Comparison of ENCODE assay signal across 8 cellular contexts in genomic region chr9:105244274-105244995, GRCh38. TPM values are rescaled to one million over a fixed set of nuclear protein-coding genes. Genes with fewer than 3 reads are reported as not detected.
DNase-seq lines count a peak whose midpoint lies in the region; ATAC-seq and TF ChIP-seq lines count a peak whose summit lies in the region.

Gene SLC44A1, plus strand, starts transcription at chr9:105244651. Its CDS starts 218 bp downstream, at chr9:105244869.

- H3K9me3 Mint-ChIP-seq in chondrocyte (ENCODE audit: low read depth) = no peaks in the 10 kb centered on the region

- no peaks in the 10 kb centered on the region for H3K36me3 Mint-ChIP-seq in chondrocyte (ENCODE audit: low read depth)

- peaks cover 16% of the 10 kb centered on the region for H3K27me3 Mint-ChIP-seq in chondrocyte (ENCODE audit: low read depth)

- peaks cover 30% of the 10 kb centered on the region for H3K4me1 Mint-ChIP-seq in chondrocyte (ENCODE audit: low read depth)

- peak; percentile 80 for ATAC-seq in HG03378 (IDR thresholded peaks at IDR 0.05; ENCODE audit: unreplicated experiment)

- no peak for TF ChIP-seq CTCF in chondrocyte (IDR thresholded peaks at IDR 0.05)

- peak; percentile 88 to 92 for DNase-seq in AML-193 (lab: John Stamatoyannopoulos, UW)
- peak; percentile 83 for DNase-seq in NCI-H446 treated with DMSO at 0.1 percent for 48 hours (lab: John Stamatoyannopoulos, UW)
- DNase-seq in activated CD4-positive, alpha-beta T cell treated with anti-CD3 and anti-CD28 coated beads for 24 hours (ENCODE audit: low read depth in 2 of 2) = peak; percentile 87
- peak; percentile 99 for DNase-seq in chondrocyte (ENCODE audit: low spot score)
- peak; percentile 75 for DNase-seq in kidney glomerular epithelial cell (lab: John Stamatoyannopoulos, UW)
- DNase-seq in stimulated activated CD4-positive, alpha-beta T cell treated with anti-CD3 and anti-CD28 coated beads, Interleukin-15, amount 100 ng/mL, for 48 hours (ENCODE audit: low read depth in 2 of 2) = peak; percentile 86 to 88

- H3K27ac Mint-ChIP-seq in chondrocyte (ENCODE audit: unreplicated experiment) = peak within 1 kb of the TSS; percentile 75

- H3K4me3 Mint-ChIP-seq in chondrocyte (ENCODE audit: unreplicated experiment) = peak within 1 kb of the TSS; percentile 82

- peak; percentile 48 for TF ChIP-seq POLR2A in GM19099 (IDR thresholded peaks at IDR 0.05; ENCODE audit: extremely low read depth, insufficient read length, low read depth)

RNA-seq across cellular contexts. Expression of gene SLC44A1, which starts in this region (rescaled TPM):
- 17.1 to 34.5 TPM (median 18.6 TPM) in 3 replicates for total RNA-seq in chondrocyte

Comparison
In these comparisons a context has a peak if more than half of its experiments do, and no peak if none do; other contexts are left out.
1. Peak in every context shown above with its lines: DNase-seq and ATAC-seq.